Comparison of ENCODE assay signal across 27 cellular contexts in the genomic region with DNA sequence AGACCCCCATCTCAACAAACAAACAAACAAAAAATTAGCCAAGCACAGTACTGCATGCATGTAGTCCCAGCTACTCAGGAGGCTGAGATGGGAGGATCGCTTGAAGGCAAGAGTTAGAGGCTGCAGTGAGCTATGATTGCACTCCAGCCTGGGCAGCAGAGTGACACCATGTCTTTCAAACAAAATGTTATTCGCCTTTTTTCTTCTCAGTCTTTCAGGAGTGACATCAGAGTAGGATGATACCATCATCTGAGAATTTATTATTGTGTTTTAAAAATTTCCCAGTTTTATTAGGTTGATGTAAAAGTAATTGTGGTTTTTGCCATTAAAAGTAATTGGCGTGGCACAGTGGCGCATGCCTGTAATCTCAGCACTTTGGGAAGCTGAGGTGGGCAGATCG. TPM values are rescaled to one million over a fixed set of nuclear protein-coding genes. Genes with fewer than 3 reads are reported as not detected.
"Had no signal": no experiment of that assay in that cellular context is flagged by ENCODE, and none has a peak within 500 bp of the region (broad histone marks: within the 10 kb centered on the region; RNA-seq: fewer than 3 reads in every experiment).

No MANE protein-coding gene starts in this region.

- H3K27ac ChIP-seq: epithelial cell of prostate, gastrocnemius medialis, lower lobe of right lung, psoas muscle, sigmoid colon, testis, transverse colon, upper lobe of right lung, uterus had no signal

- H3K9me3 ChIP-seq: gastrocnemius medialis, lower lobe of right lung, psoas muscle, sigmoid colon, testis, transverse colon, upper lobe of right lung, uterus had no signal

- DNase-seq: effector CD8-positive, alpha-beta T cell; endodermal cell; foreskin fibroblast; gastrocnemius medialis; head of caudate nucleus; left ventricle myocardium superior; lower lobe of right lung; naive thymus-derived CD8-positive, alpha-beta T cell; nephron progenitor cell; nucleus accumbens; posterior cingulate gyrus; psoas muscle; right cardiac atrium; sigmoid colon; stimulated activated CD4-positive, alpha-beta T cell treated with anti-CD3 and anti-CD28 coated beads, Interleukin-2, amount 100 ng/mL, for 24 hours; stimulated activated CD4-positive, alpha-beta T cell treated with anti-CD3 and anti-CD28 coated beads, Interleukin-4, amount 100 ng/mL, for 24 hours; stimulated activated naive CD8-positive, alpha-beta T cell treated with anti-CD3 and anti-CD28 coated beads, Interleukin-15, Interleukin-2, amounts not matched to agents 100 U/mL and 50 U/mL, for 24 hours; substantia nigra; testis; transverse colon; upper lobe of right lung; uterus had no signal

- H3K4me3 ChIP-seq: gastrocnemius medialis, lower lobe of right lung, psoas muscle, sigmoid colon, testis, transverse colon, upper lobe of right lung, uterus had no signal

- H3K4me1 ChIP-seq: testis, uterus had no signal

- H3K27me3 ChIP-seq: gastrocnemius medialis, sigmoid colon, testis, transverse colon, upper lobe of right lung, uterus had no signal

- ATAC-seq: esophagus mucosa; gastrocnemius medialis; left ventricle myocardium superior; lower lobe of right lung; naive thymus-derived CD8-positive, alpha-beta T cell; psoas muscle; right cardiac atrium; stimulated activated effector memory CD8-positive, alpha-beta T cell treated with anti-CD3 and anti-CD28 coated beads, Interleukin-12 subunit alpha, Interleukin-12 subunit beta, amount 100 ng/mL, for 72 hours; stimulated activated naive CD8-positive, alpha-beta T cell treated with anti-CD3 and anti-CD28 coated beads, Interleukin-15, Interleukin-2, amounts not matched to agents 100 U/mL and 50 U/mL, for 24 hours; upper lobe of right lung had no signal

- H3K36me3 ChIP-seq: uterus had no signal

RNA-seq across cellular contexts. Expression of gene TNFRSF9, which starts 31.6 kb away (rescaled TPM):
- total RNA-seq: endodermal cell, left ventricle myocardium superior, mesenteric fat pad, osteocyte, right cardiac atrium, sigmoid colon, uterus had no signal
